ENCODE assay signal across 1 cellular context in genomic region chr2:73000808-73001570, GRCh38.
TF ChIP-seq lines count a peak whose summit lies in the region.

No MANE protein-coding gene starts in this region.

TF ChIP-seq in HepG2, 621 proteins besides CTCF, POLR2A, EP300 and RAD21 (continued from another document):
- TF ChIP-seq ZNF326 (CRISPR knock-in tag; IDR thresholded peaks at IDR 0.05; ENCODE audit: borderline replicate concordance) (no peak), ZBTB49 (CRISPR knock-in tag; IDR thresholded peaks at IDR 0.05; ENCODE audit: borderline replicate concordance) (no peak), THYN1 (CRISPR knock-in tag; IDR thresholded peaks at IDR 0.05; ENCODE audit: borderline replicate concordance, low read depth) (no peak), RXRB (CRISPR knock-in tag; IDR thresholded peaks at IDR 0.05; ENCODE audit: borderline replicate concordance) (peak; percentile 97), CSRNP2 (CRISPR knock-in tag; conservative IDR thresholded peaks at IDR 0.05; ENCODE audit: low read depth) (no peak), TMF1 (CRISPR knock-in tag; IDR thresholded peaks at IDR 0.05; ENCODE audit: low read depth) (0 out of 2 replicates have a peak, but pooled peaks have one; percentile 37), DNMT1 (CRISPR knock-in tag; IDR thresholded peaks at IDR 0.05) (no peak), BCL3 (CRISPR knock-in tag; IDR thresholded peaks at IDR 0.05) (peak; percentile 68; the same call in 1 of the 2 replicates), RFX5 (IDR thresholded peaks at IDR 0.05; ENCODE audit: low read depth, low read length) (0 out of 2 replicates have a peak, but pooled peaks have one; percentile 7), NR2F2 (IDR thresholded peaks at IDR 0.05; ENCODE audit: borderline replicate concordance, low read depth) (peak; percentile 97), MAFG (CRISPR knock-in tag; IDR thresholded peaks at IDR 0.05) (peak; percentile 37; the same call in 1 of the 2 replicates), ONECUT2 (CRISPR knock-in tag; IDR thresholded peaks at IDR 0.05) (no peak), ZNF383 (CRISPR knock-in tag; IDR thresholded peaks at IDR 0.05; ENCODE audit: borderline replicate concordance) (no peak), ZNF710 (CRISPR knock-in tag; IDR thresholded peaks at IDR 0.05; ENCODE audit: borderline replicate concordance) (peak; percentile 26; the same call in 1 of the 2 replicates), IRX3 (CRISPR knock-in tag; IDR thresholded peaks at IDR 0.05; ENCODE audit: borderline replicate concordance, low read depth) (peak; percentile 68; the same call in 1 of the 2 replicates), HIVEP1 (CRISPR knock-in tag; IDR thresholded peaks at IDR 0.05) (peak; percentile 75), ZNF264 (CRISPR knock-in tag; IDR thresholded peaks at IDR 0.05) (peak; percentile 89), ZNF337 (CRISPR knock-in tag; IDR thresholded peaks at IDR 0.05; ENCODE audit: borderline replicate concordance, low read depth) (no peak)
- TF ChIP-seq, protein P1, sequence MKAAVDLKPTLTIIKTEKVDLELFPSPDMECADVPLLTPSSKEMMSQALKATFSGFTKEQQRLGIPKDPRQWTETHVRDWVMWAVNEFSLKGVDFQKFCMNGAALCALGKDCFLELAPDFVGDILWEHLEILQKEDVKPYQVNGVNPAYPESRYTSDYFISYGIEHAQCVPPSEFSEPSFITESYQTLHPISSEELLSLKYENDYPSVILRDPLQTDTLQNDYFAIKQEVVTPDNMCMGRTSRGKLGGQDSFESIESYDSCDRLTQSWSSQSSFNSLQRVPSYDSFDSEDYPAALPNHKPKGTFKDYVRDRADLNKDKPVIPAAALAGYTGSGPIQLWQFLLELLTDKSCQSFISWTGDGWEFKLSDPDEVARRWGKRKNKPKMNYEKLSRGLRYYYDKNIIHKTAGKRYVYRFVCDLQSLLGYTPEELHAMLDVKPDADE (CRISPR knock-in tag; IDR thresholded peaks at IDR 0.05), result no peak
- TF ChIP-seq, protein P2, sequence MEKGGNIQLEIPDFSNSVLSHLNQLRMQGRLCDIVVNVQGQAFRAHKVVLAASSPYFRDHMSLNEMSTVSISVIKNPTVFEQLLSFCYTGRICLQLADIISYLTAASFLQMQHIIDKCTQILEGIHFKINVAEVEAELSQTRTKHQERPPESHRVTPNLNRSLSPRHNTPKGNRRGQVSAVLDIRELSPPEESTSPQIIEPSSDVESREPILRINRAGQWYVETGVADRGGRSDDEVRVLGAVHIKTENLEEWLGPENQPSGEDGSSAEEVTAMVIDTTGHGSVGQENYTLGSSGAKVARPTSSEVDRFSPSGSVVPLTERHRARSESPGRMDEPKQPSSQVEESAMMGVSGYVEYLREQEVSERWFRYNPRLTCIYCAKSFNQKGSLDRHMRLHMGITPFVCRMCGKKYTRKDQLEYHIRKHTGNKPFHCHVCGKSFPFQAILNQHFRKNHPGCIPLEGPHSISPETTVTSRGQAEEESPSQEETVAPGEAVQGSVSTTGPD (CRISPR knock-in tag; IDR thresholded peaks at IDR 0.05), result no peak
- TF ChIP-seq, protein P3, sequence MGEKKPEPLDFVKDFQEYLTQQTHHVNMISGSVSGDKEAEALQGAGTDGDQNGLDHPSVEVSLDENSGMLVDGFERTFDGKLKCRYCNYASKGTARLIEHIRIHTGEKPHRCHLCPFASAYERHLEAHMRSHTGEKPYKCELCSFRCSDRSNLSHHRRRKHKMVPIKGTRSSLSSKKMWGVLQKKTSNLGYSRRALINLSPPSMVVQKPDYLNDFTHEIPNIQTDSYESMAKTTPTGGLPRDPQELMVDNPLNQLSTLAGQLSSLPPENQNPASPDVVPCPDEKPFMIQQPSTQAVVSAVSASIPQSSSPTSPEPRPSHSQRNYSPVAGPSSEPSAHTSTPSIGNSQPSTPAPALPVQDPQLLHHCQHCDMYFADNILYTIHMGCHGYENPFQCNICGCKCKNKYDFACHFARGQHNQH (CRISPR knock-in tag; IDR thresholded peaks at IDR 0.05), result peak; percentile 92; the same call in 1 of the 2 replicates
- TF ChIP-seq, protein P4, sequence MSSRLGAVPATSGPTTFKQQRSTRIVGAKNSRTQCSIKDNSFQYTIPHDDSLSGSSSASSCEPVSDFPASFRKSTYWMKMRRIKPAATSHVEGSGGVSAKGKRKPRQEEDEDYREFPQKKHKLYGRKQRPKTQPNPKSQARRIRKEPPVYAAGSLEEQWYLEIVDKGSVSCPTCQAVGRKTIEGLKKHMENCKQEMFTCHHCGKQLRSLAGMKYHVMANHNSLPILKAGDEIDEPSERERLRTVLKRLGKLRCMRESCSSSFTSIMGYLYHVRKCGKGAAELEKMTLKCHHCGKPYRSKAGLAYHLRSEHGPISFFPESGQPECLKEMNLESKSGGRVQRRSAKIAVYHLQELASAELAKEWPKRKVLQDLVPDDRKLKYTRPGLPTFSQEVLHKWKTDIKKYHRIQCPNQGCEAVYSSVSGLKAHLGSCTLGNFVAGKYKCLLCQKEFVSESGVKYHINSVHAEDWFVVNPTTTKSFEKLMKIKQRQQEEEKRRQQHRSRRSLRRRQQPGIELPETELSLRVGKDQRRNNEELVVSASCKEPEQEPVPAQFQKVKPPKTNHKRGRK (CRISPR knock-in tag; IDR thresholded peaks at IDR 0.05), result no peak
- TF ChIP-seq, protein P5, sequence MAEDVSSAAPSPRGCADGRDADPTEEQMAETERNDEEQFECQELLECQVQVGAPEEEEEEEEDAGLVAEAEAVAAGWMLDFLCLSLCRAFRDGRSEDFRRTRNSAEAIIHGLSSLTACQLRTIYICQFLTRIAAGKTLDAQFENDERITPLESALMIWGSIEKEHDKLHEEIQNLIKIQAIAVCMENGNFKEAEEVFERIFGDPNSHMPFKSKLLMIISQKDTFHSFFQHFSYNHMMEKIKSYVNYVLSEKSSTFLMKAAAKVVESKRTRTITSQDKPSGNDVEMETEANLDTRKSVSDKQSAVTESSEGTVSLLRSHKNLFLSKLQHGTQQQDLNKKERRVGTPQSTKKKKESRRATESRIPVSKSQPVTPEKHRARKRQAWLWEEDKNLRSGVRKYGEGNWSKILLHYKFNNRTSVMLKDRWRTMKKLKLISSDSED (CRISPR knock-in tag; IDR thresholded peaks at IDR 0.05), result no peak
